ENCODE assay signal across 22 cellular contexts in genomic region chr2:172153161-172153560, GRCh38. TPM values are rescaled to one million over a fixed set of nuclear protein-coding genes. Genes with fewer than 3 reads are reported as not detected.
DNase-seq lines count a peak whose midpoint lies in the region; ATAC-seq, FAIRE-seq and TF ChIP-seq lines count a peak whose summit lies in the region.
"Had no signal": no experiment of that assay in that cellular context is flagged by ENCODE, and none has a peak within 500 bp of the region (broad histone marks: within the 10 kb centered on the region; RNA-seq: fewer than 3 reads in every experiment).

No MANE protein-coding gene starts in this region.

- DNase-seq in KBM-7 (peak; percentile 71), RPMI7951 (ENCODE audit: low read depth) (peak; percentile 22), esophagus muscularis mucosa (ENCODE audit: extremely low spot score) (peak; percentile 37), GM19238 (ENCODE audit: insufficient read length, low spot score) (no peak), GM12891 (ENCODE audit: insufficient read length, low spot score) (no peak)
- DNase-seq in stimulated activated CD4-positive, alpha-beta T cell treated with anti-CD3 and anti-CD28 coated beads, Interleukin-4, amount 100 ng/mL, for 1 hour, result no peak
- DNase-seq: DMS79; HCEC 1CT; KG1; NCI-H1048; NCI-H1436; NCI-H2029; NCI-H446; NCI-H526 treated with DMSO at 0.1 percent for 48 hours; NK-92 treated with Interleukin-12 subunit alpha and Interleukin-12 subunit beta, amount 100 ng/mL, for 24 hours; SHP77; T-helper 1 cell had no signal

- no peaks in the 10 kb centered on the region for H4K20me1 ChIP-seq in BLaER1 treated with 17β-estradiol and CSF1 and Interleukin-3, amounts not matched to agents 10 nM and 100 nM

- no peak for ATAC-seq in HG02678 (IDR thresholded peaks at IDR 0.05; ENCODE audit: unreplicated experiment)

- in situ Hi-C loops in KBM-7 (cut with MboI; ENCODE audit: low pct_unique_long_range_greater_than_20kb, low sequenced_read_pairs), result loop anchor here (25.0 kb wide), 1 partner anchor 534 kb away; no protein-coding TSS in a partner anchor

- H3K27ac ChIP-seq in BLaER1 treated with 17β-estradiol and CSF1 and Interleukin-3, amounts not matched to agents 10 nM and 100 nM, result no peak overlapping the region
- H3K27ac ChIP-seq in esophagus muscularis mucosa (replicated peaks in 1 of 4), result no peak overlapping the region
- H3K27ac ChIP-seq: SK-N-MC had no signal

- peaks cover 0 to 8% (median 0%) of the 10 kb centered on the region in 11 experiments; a peak in 4 of 22 replicates for H3K9me3 ChIP-seq in BLaER1 treated with 17β-estradiol and CSF1 and Interleukin-3, amounts not matched to agents 10 nM and 100 nM (replicated peaks in 1 of 11)
- H3K9me3 ChIP-seq in esophagus muscularis mucosa, result no peaks in the 10 kb centered on the region

- 38% methylated on average over 3 of the region's 3 CpGs for WGBS in esophagus muscularis mucosa

- H3K4me3 ChIP-seq in BLaER1 treated with 17β-estradiol and CSF1 and Interleukin-3, amounts not matched to agents 10 nM and 100 nM, result no peak overlapping the region
- no peak overlapping the region for H3K4me3 ChIP-seq in esophagus muscularis mucosa
- H3K4me3 ChIP-seq: SK-N-MC had no signal

- no peak for FAIRE-seq in GM12891 (lab: Jason Lieb, UNC)
- FAIRE-seq: D721Med had no signal

- H3K36me3 ChIP-seq in BLaER1 treated with 17β-estradiol and CSF1 and Interleukin-3, amounts not matched to agents 10 nM and 100 nM, result no peaks in the 10 kb centered on the region
- H3K36me3 ChIP-seq in esophagus muscularis mucosa, result no peaks in the 10 kb centered on the region

- no peak overlapping the region for H3K9ac ChIP-seq in BLaER1 treated with 17β-estradiol and CSF1 and Interleukin-3, amounts not matched to agents 10 nM and 100 nM

- no peak for TF ChIP-seq CTCF in esophagus muscularis mucosa (IDR thresholded peaks at IDR 0.05)

- H3K4me2 ChIP-seq in BLaER1 treated with 17β-estradiol and CSF1 and Interleukin-3, amounts not matched to agents 10 nM and 100 nM, result peak overlapping the region in 9 of 11 experiments; percentile 1 to 74 (median 53); a peak in 15 of 22 replicates

- intact Hi-C loops in esophagus muscularis mucosa (cut with DNase I), result no loop called here

- no peak for TF ChIP-seq POLR2A in esophagus muscularis mucosa (IDR thresholded peaks at IDR 0.05; ENCODE audit: low read depth)
- TF ChIP-seq POLR2A in GM12891 (IDR thresholded peaks at IDR 0.05; ENCODE audit: low read depth, low read length), result no peak

- H3K27me3 ChIP-seq in BLaER1 treated with 17β-estradiol and CSF1 and Interleukin-3, amounts not matched to agents 10 nM and 100 nM, result no peaks in the 10 kb centered on the region
- peaks cover 0 to 16% (median 0%) of the 10 kb centered on the region in 4 donors for H3K27me3 ChIP-seq in esophagus muscularis mucosa

- TF ChIP-seq EP300 in esophagus muscularis mucosa (IDR thresholded peaks at IDR 0.05), result no peak

- peaks cover 0 to 13% (median 10%) of the 10 kb centered on the region in 10 experiments; a peak in 15 of 20 replicates for H3K4me1 ChIP-seq in BLaER1 treated with 17β-estradiol and CSF1 and Interleukin-3, amounts not matched to agents 10 nM and 100 nM
- no peaks in the 10 kb centered on the region for H3K4me1 ChIP-seq in esophagus muscularis mucosa

TF ChIP-seq in GM12891, 5 proteins besides CTCF, POLR2A, EP300 and RAD21:
- TF ChIP-seq PAX5 (IDR thresholded peaks at IDR 0.05; ENCODE audit: insufficient read depth, low read length, severe bottlenecking), result no peak
- TF ChIP-seq TAF1 (IDR thresholded peaks at IDR 0.05; ENCODE audit: low read depth, low read length), result no peak
- no peak for TF ChIP-seq POLR2AphosphoS5 (IDR thresholded peaks at IDR 0.05; ENCODE audit: low read depth, low read length)
- no peak for TF ChIP-seq SPI1 (IDR thresholded peaks at IDR 0.05; ENCODE audit: low read depth, low read length)
- TF ChIP-seq POU2F2 (IDR thresholded peaks at IDR 0.05; ENCODE audit: low read depth, low read length), result no peak

RNA-seq across cellular contexts. Expression of gene DLX2, which starts 50.5 kb away (rescaled TPM):
- 0.72 and 1.3 TPM in 2 replicates for total RNA-seq in RPMI7951 (2014; rRNA removed; shearing (Covaris generic))
- not detected for total RNA-seq in esophagus muscularis mucosa
- 0.17 TPM for polyA plus RNA-seq in GM12891 (2012; ENCODE audit: low read depth, missing spikeins)
- total RNA-seq: CD4-positive, alpha-beta memory T cell had no signal
- polyA plus RNA-seq: CD4-positive, alpha-beta memory T cell had no signal

Comparison
In these comparisons a context has a peak if more than half of its experiments do, and no peak if none do; other contexts are left out.
1. DNase-seq: peak in KBM-7 (single experiment), RPMI7951 (single experiment) and esophagus muscularis mucosa (single experiment); none in stimulated activated CD4-positive, alpha-beta T cell treated with anti-CD3 and anti-CD28 coated beads, Interleukin-4, amount 100 ng/mL, for 1 hour (single experiment), GM19238 (single experiment) and GM12891 (single experiment).